In the genomic region with DNA sequence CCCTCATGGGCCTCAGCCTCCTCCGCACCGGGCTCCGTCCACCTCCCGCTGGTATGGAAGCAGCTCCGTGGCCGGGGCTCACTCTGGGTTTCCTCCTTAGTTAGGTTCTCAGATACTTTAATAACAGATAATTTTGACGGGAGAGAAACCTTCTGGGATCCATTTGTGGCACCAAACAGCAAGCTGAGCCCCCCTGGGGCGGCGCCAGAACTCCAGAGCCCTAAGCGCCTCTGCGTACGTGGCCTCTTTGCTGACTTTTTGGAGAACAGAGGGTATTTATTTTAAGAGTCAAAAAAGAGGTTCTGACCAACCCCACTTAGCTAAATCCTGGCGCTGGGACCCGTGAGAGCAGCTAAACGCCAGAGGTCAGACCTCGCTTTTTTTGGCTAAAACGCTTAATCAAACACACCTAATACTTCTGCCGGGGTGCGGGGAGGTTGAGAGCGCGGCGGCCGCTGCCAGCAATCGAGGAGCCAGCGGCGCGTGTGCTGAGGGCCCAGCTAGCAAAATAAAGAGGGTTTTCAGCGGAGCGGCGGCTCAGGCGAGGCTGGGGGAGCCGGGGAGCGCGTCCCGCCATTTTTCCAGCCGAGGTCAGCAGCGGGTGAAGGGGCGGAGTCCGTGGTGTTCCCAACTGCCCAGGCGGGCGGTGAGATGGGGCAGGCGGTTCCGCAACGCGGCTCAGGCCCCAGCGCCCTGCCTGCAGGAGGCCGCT, we compare ENCODE assay signal across 20 cellular contexts.
A peak's percentile ranks its signal among the peaks of the same experiment; 100 is the strongest.
DNase-seq lines count a peak whose midpoint lies in the region; ATAC-seq, FAIRE-seq and TF ChIP-seq lines count a peak whose summit lies in the region.
"Had no signal": no experiment of that assay in that cellular context is flagged by ENCODE, and none has a peak within 500 bp of the region (broad histone marks: within the 10 kb centered on the region; RNA-seq: fewer than 3 reads in every experiment).

No MANE protein-coding gene starts in this region.

- H3K36me3 ChIP-seq in H1 (ENCODE audit: control insufficient read depth in 2 of 4, insufficient read depth in 4 of 4, low read length in 3 of 4), result no peaks in the 10 kb centered on the region
- no peaks in the 10 kb centered on the region for H3K36me3 ChIP-seq in left lung
- no peaks in the 10 kb centered on the region for H3K36me3 ChIP-seq in testis (ENCODE audit: low read depth, missing control alignments)
- H3K36me3 ChIP-seq in mesenchymal stem cell (ENCODE audit: control insufficient read depth in 1 of 2, insufficient read depth in 2 of 2, low read depth in 1 of 2, low read length in 2 of 2), result no peaks in the 10 kb centered on the region

- H3K79me1 ChIP-seq in H1 (ENCODE audit: low read depth, low read length) (no peaks in the 10 kb centered on the region), mesenchymal stem cell (replicated peaks; ENCODE audit: low read length, poor library complexity, severe bottlenecking) (no peaks in the 10 kb centered on the region)

- no peak for TF ChIP-seq CTCF in H1 (IDR thresholded peaks at IDR 0.05; ENCODE audit: control extremely low read depth in 1 of 3, insufficient read depth in 1 of 3, low read depth in 1 of 3, low read length in 3 of 3)
- no peak for TF ChIP-seq CTCF in left lung (IDR thresholded peaks at IDR 0.05)
- no peak for TF ChIP-seq CTCF in testis (IDR thresholded peaks at IDR 0.05)

- H3K27ac ChIP-seq in H1 (ENCODE audit: low read depth, low read length) (no peak overlapping the region), left lung (no peak overlapping the region), testis (peak overlapping the region; percentile 4 to 56), mesenchymal stem cell (ENCODE audit: low read length, poor library complexity, severe bottlenecking) (no peak overlapping the region)
- H3K27ac ChIP-seq: A549, RWPE1 had no signal

- no peaks in the 10 kb centered on the region for H3K79me2 ChIP-seq in H1 (ENCODE audit: control insufficient read depth in 1 of 2, insufficient read depth in 2 of 2, low read length in 2 of 2)

- H3K27me3 ChIP-seq in H1 (replicated peaks in 1 of 4; ENCODE audit: control insufficient read depth in 3 of 4, extremely low read depth in 1 of 4, insufficient read depth in 3 of 4, low read length in 3 of 4) (0 out of 7 replicates have a peak, but pooled peaks cover 0 to 3% (median 0%) of the 10 kb centered on the region in 4 experiments), left lung (peaks cover 0 to 56% of the 10 kb centered on the region in 2 donors), testis (no peaks in the 10 kb centered on the region), mesenchymal stem cell (ENCODE audit: control insufficient read depth in 1 of 2, insufficient read depth in 1 of 2, low read length in 2 of 2) (peaks cover 0 to 68% of the 10 kb centered on the region in 2 experiments)

- H3K4me3 ChIP-seq in H1 (ENCODE audit: extremely low read depth in 1 of 4, insufficient read depth in 2 of 4, low read depth in 3 of 4, low read length in 4 of 4) (no peak overlapping the region), left lung (no peak overlapping the region), testis (peak overlapping the region; percentile 46 to 53), mesenchymal stem cell (ENCODE audit: insufficient read depth in 1 of 2, low read depth in 1 of 2, low read length in 2 of 2) (peak overlapping the region in 1 of 2 experiments; percentile 21)
- H3K4me3 ChIP-seq: A549 had no signal

- H3K18ac ChIP-seq in H1 (ENCODE audit: extremely low read depth, low read length), result no peak overlapping the region
- H3K18ac ChIP-seq in mesenchymal stem cell (ENCODE audit: low read depth in 1 of 2, low read length in 2 of 2), result no peak overlapping the region

- DNase-seq in ELF-1 (ENCODE audit: low read depth, low spot score) (peak; percentile 41), H1 (ENCODE audit: low read depth in 1 of 2, low spot score in 2 of 2) (peak in 1 of 2 experiments; percentile 72), left lung (peak in 1 of 2 donors; percentile 78), testis (peak; percentile 21), NCI-H2029 (lab: John Stamatoyannopoulos, UW) (no peak), mesenchymal stem cell (no peak), NCI-H526 (lab: John Stamatoyannopoulos, UW) (no peak), NCI-H774 (lab: John Stamatoyannopoulos, UW) (no peak)
- DNase-seq: AML-193; Caco-2; Kasumi-1; NCI-H1417; NCI-H2029 treated with DMSO at 0.1 percent for 48 hours; NCI-H524; NK-92 treated with Interleukin-12 subunit alpha and Interleukin-12 subunit beta, amount 100 ng/mL, for 24 hours; OCI-M1 had no signal

- H3K9me3 ChIP-seq in H1 (ENCODE audit: insufficient read depth in 2 of 2, low read depth in 1 of 2, low read length in 1 of 2) (no peaks in the 10 kb centered on the region), left lung (no peaks in the 10 kb centered on the region), testis (no peaks in the 10 kb centered on the region), mesenchymal stem cell (ENCODE audit: control insufficient read depth, low read length) (peaks cover 4% of the 10 kb centered on the region)
- H3K9me3 ChIP-seq: A549, Caco-2 had no signal

- no peak overlapping the region for H4K91ac ChIP-seq in H1 (replicated peaks; ENCODE audit: insufficient read length, low read length)
- no peak overlapping the region for H4K91ac ChIP-seq in mesenchymal stem cell (ENCODE audit: low read length)

- CTCF ChIA-PET in H1 (lab: Charles Lee; ENCODE audit: partially characterized antibody), result interaction anchor here (0.7 to 0.9 kb wide), 3 partner anchors 55 to 114 kb away, joined by 3 read pairs; no protein-coding TSS in a partner anchor

- H3K56ac ChIP-seq in H1 (replicated peaks; ENCODE audit: insufficient read length, low read depth, low read length), result no peak overlapping the region

- no peaks in the 10 kb centered on the region for H3K23me2 ChIP-seq in H1 (ENCODE audit: low read depth, low read length)

- no peak overlapping the region for H2BK5ac ChIP-seq in H1 (ENCODE audit: low read depth, low read length)
- no peak overlapping the region for H2BK5ac ChIP-seq in mesenchymal stem cell (ENCODE audit: low read depth, low read length, poor library complexity, severe bottlenecking)

- H3K23ac ChIP-seq in H1 (ENCODE audit: insufficient read length) (no peak overlapping the region), mesenchymal stem cell (ENCODE audit: low read length in 2 of 2) (no peak overlapping the region)

- H3K9ac ChIP-seq in H1 (replicated peaks in 1 of 4; ENCODE audit: extremely low read depth in 1 of 4, low read depth in 3 of 4, low read length in 3 of 4) (no peak overlapping the region), mesenchymal stem cell (ENCODE audit: low read length) (no peak overlapping the region)

- H3K4me1 ChIP-seq in H1 (replicated peaks in 1 of 4; ENCODE audit: control insufficient read depth in 3 of 4, insufficient read depth in 4 of 4, low read length in 3 of 4) (peaks cover 0 to 8% (median 0%) of the 10 kb centered on the region in 4 experiments; a peak in 2 of 7 replicates), left lung (no peaks in the 10 kb centered on the region), testis (no peaks in the 10 kb centered on the region), mesenchymal stem cell (ENCODE audit: control insufficient read depth, insufficient read depth, low read depth, low read length) (no peaks in the 10 kb centered on the region)
- H3K4me1 ChIP-seq: A549 had no signal

- H3K14ac ChIP-seq in H1 (ENCODE audit: insufficient read length), result no peak overlapping the region
- no peak overlapping the region for H3K14ac ChIP-seq in mesenchymal stem cell (ENCODE audit: low read length in 2 of 2)

- no peak overlapping the region for H2BK20ac ChIP-seq in H1 (ENCODE audit: low read length)

- TF ChIP-seq POLR2A in H1 (IDR thresholded peaks at IDR 0.05; ENCODE audit: control extremely low read depth in 1 of 2, low read depth in 2 of 2, low read length in 2 of 2), result no peak
- TF ChIP-seq POLR2A in testis (IDR thresholded peaks at IDR 0.05), result no peak

- H2BK120ac ChIP-seq in H1 (replicated peaks; ENCODE audit: low read depth, low read length), result no peak overlapping the region
- no peak overlapping the region for H2BK120ac ChIP-seq in mesenchymal stem cell (ENCODE audit: low read depth, low read length)

- no peak for TF ChIP-seq EP300 in H1 (IDR thresholded peaks at IDR 0.05; ENCODE audit: borderline replicate concordance in 1 of 2, low read depth in 2 of 2, low read length in 2 of 2)

- peak; percentile 12 for ATAC-seq in left lung
- ATAC-seq: A549, HCT116 had no signal

- no peak overlapping the region for H2AK5ac ChIP-seq in H1 (ENCODE audit: low read depth, low read length)
- H2AK5ac ChIP-seq in mesenchymal stem cell (ENCODE audit: low read length, severe bottlenecking), result no peak overlapping the region

- 73% methylated on average over 34 of the region's 47 CpGs; no CpG with 5 or more reads in 1 of the 2 experiments for WGBS in H1 (ENCODE audit: extremely low coverage in 1 of 2, insufficient coverage in 1 of 2, insufficient read length in 1 of 2, insufficient replicate concordance in 2 of 2, low coverage in 1 of 2, low lambda C conversion rate in 2 of 2, missing lambda C conversion rate in 1 of 2), 2 experiments
- WGBS in testis, 2 donors, result 30 to 33% methylated on average over 23 to 47 of the region's 47 CpGs
- WGBS in mesenchymal stem cell, result 74% methylated on average over 47 of the region's 47 CpGs

- H4K5ac ChIP-seq in H1 (ENCODE audit: insufficient read length, low read depth, low read length), result no peak overlapping the region

- H4K8ac ChIP-seq in H1 (ENCODE audit: extremely low read depth, insufficient read depth, low read length) (peak overlapping the region; percentile 89), mesenchymal stem cell (ENCODE audit: low read length) (no peak overlapping the region)

- no peak overlapping the region for H3K4ac ChIP-seq in H1 (replicated peaks; ENCODE audit: insufficient read length, low read depth, low read length)
- no peak overlapping the region for H3K4ac ChIP-seq in mesenchymal stem cell (ENCODE audit: low read depth in 1 of 2, low read length in 2 of 2)

- H4K20me1 ChIP-seq in H1 (replicated peaks in 1 of 2; ENCODE audit: control insufficient read depth in 1 of 2, insufficient read depth in 2 of 2, low read length in 2 of 2), result peaks cover 0 to 2% of the 10 kb centered on the region in 2 experiments

- H2BK15ac ChIP-seq in H1 (ENCODE audit: low read length), result no peak overlapping the region
- H2BK15ac ChIP-seq in mesenchymal stem cell (ENCODE audit: low read depth, poor library complexity, severe bottlenecking), result no peak overlapping the region

- intact Hi-C loops in left lung (cut with DNase I), result no loop called here
- intact Hi-C loops in testis (cut with DNase I; ENCODE audit: low total_unique reads), result no loop called here

- POLR2A ChIA-PET in H1 (lab: Charles Lee; ENCODE audit: partially characterized antibody), result no interaction called here

- H2AFZ ChIP-seq in H1 (ENCODE audit: low read length) (no peak overlapping the region; the same call in 1 of the 2 replicates), mesenchymal stem cell (ENCODE audit: low read depth, low read length) (no peak overlapping the region)

- H2BK12ac ChIP-seq in H1 (ENCODE audit: low read depth, low read length) (no peak overlapping the region), mesenchymal stem cell (ENCODE audit: low read length in 2 of 2) (no peak overlapping the region)

- FAIRE-seq in H1 (lab: Jason Lieb, UNC), result no peak
- FAIRE-seq: A549, GM18507 had no signal

- no peak for TF ChIP-seq RAD21 in H1 (IDR thresholded peaks at IDR 0.05 in 1 of 2, conservative IDR thresholded peaks at IDR 0.05 in 1 of 2; ENCODE audit: low read depth in 2 of 2, low read length in 2 of 2)

- no peak overlapping the region; a peak in 1 of 4 replicates for H3K4me2 ChIP-seq in H1 (ENCODE audit: insufficient read depth in 1 of 2, low read depth in 2 of 2, low read length in 2 of 2)
- no peak overlapping the region for H3K4me2 ChIP-seq in mesenchymal stem cell (ENCODE audit: low read length, poor library complexity, severe bottlenecking)
- H3K4me2 ChIP-seq: A549 had no signal

Comparison
In these comparisons a context has a peak if more than half of its experiments do, and no peak if none do; other contexts are left out.
1. DNase-seq: peak in ELF-1 (single experiment) and testis (single experiment); none in NCI-H2029 (single experiment), mesenchymal stem cell (single experiment), NCI-H526 (0 of 2) and NCI-H774 (single experiment).
2. H3K27ac ChIP-seq: peak in testis (2 of 2); none in H1 (single experiment), left lung (0 of 2) and mesenchymal stem cell (single experiment).
3. H3K4me3 ChIP-seq: peak in testis (2 of 2); none in H1 (0 of 4) and left lung (0 of 2).